In the genomic region with DNA sequence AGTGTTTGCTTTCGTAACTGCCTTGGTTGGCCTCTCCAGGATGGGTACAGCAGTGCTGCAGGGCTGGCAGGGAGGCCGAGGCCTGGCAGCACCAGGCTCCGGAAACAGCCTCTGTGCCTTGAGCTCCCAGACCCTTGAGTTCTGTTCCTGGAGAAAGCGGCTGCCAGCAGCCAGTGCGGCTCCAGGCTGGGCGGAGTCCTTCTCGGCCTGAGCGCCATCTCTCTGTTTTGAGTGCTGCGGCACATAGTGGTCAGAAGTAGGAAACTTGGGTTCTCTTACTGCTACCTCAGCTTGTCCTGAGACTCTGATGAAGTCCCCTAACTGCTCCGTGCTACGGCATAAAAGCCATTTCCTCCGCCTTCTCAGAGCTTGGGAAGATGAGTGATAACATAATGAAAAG, we compare ENCODE assay signal across 1 cellular context.
TF ChIP-seq lines count a peak whose summit lies in the region.

No MANE protein-coding gene starts in this region.

TF ChIP-seq in K562, 482 proteins besides CTCF, POLR2A, EP300 and RAD21 (continued from another document):
- no peak for TF ChIP-seq CHAMP1 (IDR thresholded peaks at IDR 0.05)
- TF ChIP-seq NRF1 (conservative IDR thresholded peaks at IDR 0.05 in 1 of 2, IDR thresholded peaks at IDR 0.05 in 1 of 2): no peak
- no peak for TF ChIP-seq FOXA3 (CRISPR knock-in tag; conservative IDR thresholded peaks at IDR 0.05 in 1 of 2, IDR thresholded peaks at IDR 0.05 in 1 of 2)
- TF ChIP-seq, protein P1, sequence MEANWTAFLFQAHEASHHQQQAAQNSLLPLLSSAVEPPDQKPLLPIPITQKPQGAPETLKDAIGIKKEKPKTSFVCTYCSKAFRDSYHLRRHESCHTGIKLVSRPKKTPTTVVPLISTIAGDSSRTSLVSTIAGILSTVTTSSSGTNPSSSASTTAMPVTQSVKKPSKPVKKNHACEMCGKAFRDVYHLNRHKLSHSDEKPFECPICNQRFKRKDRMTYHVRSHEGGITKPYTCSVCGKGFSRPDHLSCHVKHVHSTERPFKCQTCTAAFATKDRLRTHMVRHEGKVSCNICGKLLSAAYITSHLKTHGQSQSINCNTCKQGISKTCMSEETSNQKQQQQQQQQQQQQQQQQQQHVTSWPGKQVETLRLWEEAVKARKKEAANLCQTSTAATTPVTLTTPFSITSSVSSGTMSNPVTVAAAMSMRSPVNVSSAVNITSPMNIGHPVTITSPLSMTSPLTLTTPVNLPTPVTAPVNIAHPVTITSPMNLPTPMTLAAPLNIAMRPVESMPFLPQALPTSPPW (CRISPR knock-in tag; IDR thresholded peaks at IDR 0.05): no peak
- TF ChIP-seq ATF6 (CRISPR knock-in tag; IDR thresholded peaks at IDR 0.05): no peak
- no peak for TF ChIP-seq POLR3A (IDR thresholded peaks at IDR 0.05; ENCODE audit: borderline replicate concordance, extremely low read depth, insufficient read depth, insufficient read length)
- no peak for TF ChIP-seq MYC (IDR thresholded peaks at IDR 0.05; ENCODE audit: low read depth, low read length)
- TF ChIP-seq MYC (CRISPR knock-in tag; IDR thresholded peaks at IDR 0.05; ENCODE audit: borderline replicate concordance, low read depth): no peak
- TF ChIP-seq NEUROD1 (IDR thresholded peaks at IDR 0.05; ENCODE audit: borderline replicate concordance, low read depth, low read length, partially characterized antibody): no peak
- TF ChIP-seq ZNF133 (CRISPR knock-in tag; IDR thresholded peaks at IDR 0.05): no peak
TF ChIP-seq in K562: peak in this region for 0.
